ENCODE assay signal across 26 cellular contexts in genomic region chr11:26330255-26330654, GRCh38. TPM values are rescaled to one million over a fixed set of nuclear protein-coding genes. Genes with fewer than 3 reads are reported as not detected.
"Had no signal": no experiment of that assay in that cellular context is flagged by ENCODE, and none has a peak within 500 bp of the region (broad histone marks: within the 10 kb centered on the region; RNA-seq: fewer than 3 reads in every experiment).

No MANE protein-coding gene starts in this region.

- H3K4me3 ChIP-seq: dorsolateral prefrontal cortex, gastrocnemius medialis, lung, ovary, psoas muscle, sigmoid colon, stomach, thyroid gland, vagina had no signal

- H3K27me3 ChIP-seq: ovary, thyroid gland, vagina had no signal

- H3K4me1 Mint-ChIP-seq: memory B cell; natural killer cell; stimulated activated effector memory CD8-positive, alpha-beta T cell treated with anti-CD3 and anti-CD28 coated beads, Interleukin-12 subunit alpha, Interleukin-12 subunit beta, amount 100 ng/mL, for 72 hours had no signal

- H3K4me3 Mint-ChIP-seq: memory B cell; natural killer cell; stimulated activated effector memory CD8-positive, alpha-beta T cell treated with anti-CD3 and anti-CD28 coated beads, Interleukin-12 subunit alpha, Interleukin-12 subunit beta, amount 100 ng/mL, for 72 hours had no signal

- H3K36me3 ChIP-seq: gastrocnemius medialis, ovary, sigmoid colon, stomach, thyroid gland, vagina had no signal

- H3K9me3 Mint-ChIP-seq: memory B cell; stimulated activated effector memory CD8-positive, alpha-beta T cell treated with anti-CD3 and anti-CD28 coated beads, Interleukin-12 subunit alpha, Interleukin-12 subunit beta, amount 100 ng/mL, for 72 hours had no signal

- H3K9me3 ChIP-seq: gastrocnemius medialis, ovary, psoas muscle, sigmoid colon, stomach, thyroid gland, vagina had no signal

- H3K27ac Mint-ChIP-seq: memory B cell; natural killer cell; stimulated activated effector memory CD8-positive, alpha-beta T cell treated with anti-CD3 and anti-CD28 coated beads, Interleukin-12 subunit alpha, Interleukin-12 subunit beta, amount 100 ng/mL, for 72 hours had no signal

- ATAC-seq: esophagus mucosa; gastrocnemius medialis; left ventricle myocardium superior; natural killer cell; psoas muscle; right cardiac atrium; stimulated activated effector memory CD8-positive, alpha-beta T cell treated with anti-CD3 and anti-CD28 coated beads, Interleukin-12 subunit alpha, Interleukin-12 subunit beta, amount 100 ng/mL, for 72 hours had no signal

- H3K36me3 Mint-ChIP-seq: memory B cell; stimulated activated effector memory CD8-positive, alpha-beta T cell treated with anti-CD3 and anti-CD28 coated beads, Interleukin-12 subunit alpha, Interleukin-12 subunit beta, amount 100 ng/mL, for 72 hours had no signal

- DNase-seq: dorsolateral prefrontal cortex; effector CD4-positive, alpha-beta T cell; foreskin fibroblast; gastrocnemius medialis; head of caudate nucleus; left ventricle myocardium superior; natural killer cell; nucleus accumbens; ovary; posterior cingulate gyrus; psoas muscle; right cardiac atrium; sigmoid colon; stimulated activated CD4-positive, alpha-beta T cell treated with anti-CD3 and anti-CD28 coated beads, Interleukin-2, amount 100 ng/mL, for 24 hours; stimulated activated CD4-positive, alpha-beta T cell treated with anti-CD3 and anti-CD28 coated beads, Interleukin-4, amount 100 ng/mL, for 24 hours; stimulated activated naive CD4-positive, alpha-beta T cell treated with Interleukin-2 at 50 U/mL for 16 hours; stomach; thyroid gland; trophoblast cell had no signal

- H3K4me1 ChIP-seq: gastrocnemius medialis, psoas muscle had no signal

RNA-seq across cellular contexts. Expression of gene ANO3, which starts 1.7 kb away (rescaled TPM):
- total RNA-seq: esophagus mucosa, left ventricle myocardium superior, mononuclear cell, natural killer cell, psoas muscle, renal cortical epithelial cell, vagina had no signal
